ENCODE assay signal across 17 cellular contexts in the genomic region with DNA sequence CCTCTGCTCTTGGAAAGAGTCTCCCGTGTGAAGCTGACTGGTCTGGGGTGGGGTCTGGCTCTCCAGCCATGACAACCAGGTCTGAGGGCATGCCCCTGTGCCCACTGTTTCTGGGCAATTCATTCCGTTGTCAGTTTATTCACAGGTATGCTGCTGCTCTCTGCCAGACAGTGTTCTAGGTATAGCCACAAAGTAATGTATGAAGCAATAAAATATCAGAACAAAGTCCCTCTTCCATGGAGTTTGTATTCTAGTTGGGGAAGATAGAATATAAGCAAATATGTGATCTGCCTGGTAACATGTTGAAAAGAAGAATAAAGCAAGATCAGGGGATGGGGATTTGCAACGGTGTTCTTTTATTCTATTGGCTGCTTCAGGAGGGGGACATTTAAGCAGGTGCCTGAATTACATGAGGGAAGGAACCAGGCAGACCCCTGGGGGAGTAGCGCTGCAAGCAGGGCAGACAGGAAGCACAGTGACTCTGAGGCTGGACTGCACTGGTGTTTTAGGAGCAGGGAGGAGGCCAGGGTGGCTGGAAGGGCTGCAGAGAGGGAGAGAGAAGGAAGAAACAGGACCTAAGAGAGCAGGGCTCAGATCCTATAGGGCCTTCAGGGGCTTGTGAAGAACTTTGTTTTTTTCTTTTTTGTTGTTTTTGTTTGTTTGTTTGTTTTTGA.
DNase-seq lines count a peak whose midpoint lies in the region; ATAC-seq and TF ChIP-seq lines count a peak whose summit lies in the region.
"Had no signal": no experiment of that assay in that cellular context is flagged by ENCODE, and none has a peak within 500 bp of the region (broad histone marks: within the 10 kb centered on the region; RNA-seq: fewer than 3 reads in every experiment).

No MANE protein-coding gene starts in this region.

- no peaks in the 10 kb centered on the region for H3K9me3 ChIP-seq in Loucy (ENCODE audit: insufficient read depth, low read depth, low read length)
- no peaks in the 10 kb centered on the region for H3K9me3 ChIP-seq in right atrium auricular region
- H3K9me3 ChIP-seq: testis had no signal

- H3K27me3 Mint-ChIP-seq in activated T-cell treated with anti-CD3 and anti-CD28 coated beads, Interleukin-2, amount 50 U/mL, for 24 hours = no peaks in the 10 kb centered on the region
- no peaks in the 10 kb centered on the region for H3K27me3 Mint-ChIP-seq in activated naive CD8-positive, alpha-beta T cell treated with anti-CD3 and anti-CD28 coated beads, Interleukin-2, amount 50 U/mL, for 24 hours
- H3K27me3 Mint-ChIP-seq in osteocyte (ENCODE audit: unreplicated experiment) = peaks cover 5% of the 10 kb centered on the region

- H3K4me2 ChIP-seq in Loucy (ENCODE audit: low read depth, low read length, poor library complexity, severe bottlenecking) = peak overlapping the region; percentile 41

- peaks cover 74% of the 10 kb centered on the region for H3K4me1 Mint-ChIP-seq in activated T-cell treated with anti-CD3 and anti-CD28 coated beads, Interleukin-2, amount 50 U/mL, for 24 hours (ENCODE audit: low read depth)
- peaks cover 67% of the 10 kb centered on the region for H3K4me1 Mint-ChIP-seq in activated naive CD8-positive, alpha-beta T cell treated with anti-CD3 and anti-CD28 coated beads, Interleukin-2, amount 50 U/mL, for 24 hours
- no peaks in the 10 kb centered on the region for H3K4me1 Mint-ChIP-seq in osteocyte (ENCODE audit: unreplicated experiment)

- no peak for ATAC-seq in activated naive CD8-positive, alpha-beta T cell treated with anti-CD3 and anti-CD28 coated beads, Interleukin-2, amount 50 U/mL, for 24 hours

- H3K4me1 ChIP-seq in Loucy (ENCODE audit: insufficient read depth, low read length, poor library complexity, severe bottlenecking) (peaks cover 41% of the 10 kb centered on the region), right atrium auricular region (peaks cover 0 to under 1% of the 10 kb centered on the region in 2 donors)
- H3K4me1 ChIP-seq: testis had no signal

- TF ChIP-seq CTCF in Loucy (conservative IDR thresholded peaks at IDR 0.05; ENCODE audit: low read length) (no peak), osteocyte (IDR thresholded peaks at IDR 0.05) (no peak), right atrium auricular region (IDR thresholded peaks at IDR 0.05) (no peak)

- no peak for DNase-seq in activated T-cell treated with anti-CD3 and anti-CD28 coated beads, Interleukin-2, amount 50 U/mL, for 24 hours
- DNase-seq in activated T-cell treated with anti-CD3 and anti-CD28 coated beads for 4 hours = no peak
- no peak for DNase-seq in activated naive CD8-positive, alpha-beta T cell treated with anti-CD3 and anti-CD28 coated beads, Interleukin-2, amount 50 U/mL, for 24 hours
- peak; percentile 38 for DNase-seq in osteocyte (ENCODE audit: extremely low spot score, unreplicated experiment)
- DNase-seq in right atrium auricular region (ENCODE audit: low spot score) = no peak
- no peak for DNase-seq in RKO (ENCODE audit: low spot score)
- DNase-seq in NCI-H1105 treated with DMSO at 0.1 percent for 48 hours (lab: John Stamatoyannopoulos, UW) = no peak
- DNase-seq: ACHN; activated CD4-positive, alpha-beta T cell treated with anti-CD3 and anti-CD28 coated beads, Interleukin-2, amount 50 U/mL, for 1 hour; activated T-cell treated with anti-CD3 and anti-CD28 coated beads, Interleukin-2, amount 50 U/mL, for 4 hours; amniotic stem cell; mesendoderm; NCI-H446; stimulated activated CD4-positive, alpha-beta T cell treated with anti-CD3 and anti-CD28 coated beads, Interleukin-12 subunit alpha, Interleukin-12 subunit beta, amount 100 ng/mL, for 4 hours; testis had no signal

- no peaks in the 10 kb centered on the region for H3F3A ChIP-seq in Loucy (ENCODE audit: low read depth)

- peak overlapping the region; percentile 17 for H3K9ac ChIP-seq in Loucy (ENCODE audit: low read depth, low read length, poor library complexity, severe bottlenecking)

- no peaks in the 10 kb centered on the region for H3K9me3 Mint-ChIP-seq in activated T-cell treated with anti-CD3 and anti-CD28 coated beads, Interleukin-2, amount 50 U/mL, for 24 hours
- no peaks in the 10 kb centered on the region for H3K9me3 Mint-ChIP-seq in activated naive CD8-positive, alpha-beta T cell treated with anti-CD3 and anti-CD28 coated beads, Interleukin-2, amount 50 U/mL, for 24 hours
- H3K9me3 Mint-ChIP-seq in osteocyte (ENCODE audit: unreplicated experiment) = no peaks in the 10 kb centered on the region
- H3K9me3 Mint-ChIP-seq: activated T-cell treated with anti-CD3 and anti-CD28 coated beads, Interleukin-2, amount 50 U/mL, for 4 hours; nephron had no signal

- no peak overlapping the region for H3K27ac ChIP-seq in right atrium auricular region
- H3K27ac ChIP-seq: testis had no signal

- peak overlapping the region; percentile 84 for H3K27ac Mint-ChIP-seq in activated T-cell treated with anti-CD3 and anti-CD28 coated beads, Interleukin-2, amount 50 U/mL, for 24 hours
- H3K27ac Mint-ChIP-seq in activated naive CD8-positive, alpha-beta T cell treated with anti-CD3 and anti-CD28 coated beads, Interleukin-2, amount 50 U/mL, for 24 hours = peak overlapping the region; percentile 76
- no peak overlapping the region for H3K27ac Mint-ChIP-seq in osteocyte (ENCODE audit: unreplicated experiment)
- H3K27ac Mint-ChIP-seq: nephron had no signal

- peaks cover 89% of the 10 kb centered on the region for H3K36me3 Mint-ChIP-seq in activated T-cell treated with anti-CD3 and anti-CD28 coated beads, Interleukin-2, amount 50 U/mL, for 24 hours (ENCODE audit: low read depth)
- peaks cover 49% of the 10 kb centered on the region for H3K36me3 Mint-ChIP-seq in activated naive CD8-positive, alpha-beta T cell treated with anti-CD3 and anti-CD28 coated beads, Interleukin-2, amount 50 U/mL, for 24 hours (ENCODE audit: low read depth)
- H3K36me3 Mint-ChIP-seq in osteocyte (ENCODE audit: unreplicated experiment) = no peaks in the 10 kb centered on the region

- peaks cover 86% of the 10 kb centered on the region for H3K36me3 ChIP-seq in Loucy (ENCODE audit: insufficient read depth, low read length)
- no peaks in the 10 kb centered on the region for H3K36me3 ChIP-seq in right atrium auricular region

- no peaks in the 10 kb centered on the region for H3K9me2 ChIP-seq in Loucy (replicated peaks; ENCODE audit: low read depth, low read length)

- H3K27me3 ChIP-seq in Loucy (ENCODE audit: insufficient read depth, low read length, poor library complexity, severe bottlenecking) (no peaks in the 10 kb centered on the region), right atrium auricular region (no peaks in the 10 kb centered on the region)
- H3K27me3 ChIP-seq: testis had no signal

- peaks cover 18% of the 10 kb centered on the region; the same call in 1 of the 2 replicates for H3K79me2 ChIP-seq in Loucy (ENCODE audit: insufficient read depth, low read length)

- no peak overlapping the region for H3K4me3 Mint-ChIP-seq in activated T-cell treated with anti-CD3 and anti-CD28 coated beads, Interleukin-2, amount 50 U/mL, for 24 hours
- no peak overlapping the region for H3K4me3 Mint-ChIP-seq in activated naive CD8-positive, alpha-beta T cell treated with anti-CD3 and anti-CD28 coated beads, Interleukin-2, amount 50 U/mL, for 24 hours
- H3K4me3 Mint-ChIP-seq in osteocyte (ENCODE audit: unreplicated experiment) = no peak overlapping the region
- H3K4me3 Mint-ChIP-seq: activated T-cell treated with anti-CD3 and anti-CD28 coated beads, Interleukin-2, amount 50 U/mL, for 4 hours; nephron had no signal

- H2AFZ ChIP-seq in Loucy (ENCODE audit: low read length) = no peak overlapping the region

- H3K4me3 ChIP-seq in Loucy (ENCODE audit: low read length, poor library complexity, severe bottlenecking) (no peak overlapping the region), right atrium auricular region (no peak overlapping the region)
- H3K4me3 ChIP-seq: testis had no signal

- peaks cover 4% of the 10 kb centered on the region for H4K20me1 ChIP-seq in Loucy (ENCODE audit: insufficient read depth, low read length, poor library complexity, severe bottlenecking)
